In the genomic region with DNA sequence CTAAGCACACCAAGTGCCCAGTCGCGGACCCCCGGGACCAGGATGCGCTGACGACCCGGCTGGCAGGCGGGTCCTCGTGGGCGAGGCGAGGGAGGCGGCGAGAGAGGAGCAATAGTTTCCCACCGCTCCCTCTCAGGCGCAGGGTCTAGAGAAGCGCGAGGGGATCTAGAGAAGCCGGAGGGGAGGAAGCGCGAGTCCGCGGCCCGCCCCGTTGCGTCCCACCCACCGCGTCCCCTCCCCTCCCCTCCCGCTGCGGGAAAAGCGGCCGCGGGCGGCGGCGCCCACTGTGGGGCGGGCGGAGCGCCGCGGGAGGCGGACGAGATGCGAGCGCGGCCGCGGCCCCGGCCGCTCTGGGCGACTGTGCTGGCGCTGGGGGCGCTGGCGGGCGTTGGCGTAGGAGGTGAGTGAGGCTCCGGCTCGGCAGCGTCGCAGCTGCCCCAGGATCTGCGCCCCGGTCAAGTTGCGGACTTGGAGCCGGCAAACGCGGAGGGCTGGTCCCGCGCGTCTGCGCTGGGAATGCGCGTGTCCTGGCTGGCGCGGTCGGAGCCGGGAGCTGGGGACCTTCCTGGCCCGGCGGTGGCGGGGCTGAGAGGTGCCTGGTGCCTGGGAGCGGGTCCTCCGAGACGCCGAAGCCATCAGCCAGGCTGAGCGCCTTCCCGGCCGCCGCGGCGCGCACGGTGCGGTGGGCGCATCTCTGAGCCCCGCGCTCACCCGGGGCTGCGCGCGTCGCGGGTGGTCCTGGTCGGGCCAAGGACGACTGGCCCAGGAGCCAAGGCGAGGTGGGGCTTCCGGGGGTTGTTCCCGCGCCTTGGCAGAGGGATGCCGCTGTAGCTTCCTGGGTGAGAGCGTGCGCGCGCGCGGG, we compare ENCODE assay signal across 1 cellular context.
TF ChIP-seq lines count a peak whose summit lies in the region.

A gene (plus strand): TSS at position 287 of the 862 bp plus-strand sequence. CDS start 35 bp downstream, at position 322.

TF ChIP-seq in GM23338, 12 proteins besides CTCF, POLR2A, EP300 and RAD21 (continued from another document):
- TF ChIP-seq, protein P1, sequence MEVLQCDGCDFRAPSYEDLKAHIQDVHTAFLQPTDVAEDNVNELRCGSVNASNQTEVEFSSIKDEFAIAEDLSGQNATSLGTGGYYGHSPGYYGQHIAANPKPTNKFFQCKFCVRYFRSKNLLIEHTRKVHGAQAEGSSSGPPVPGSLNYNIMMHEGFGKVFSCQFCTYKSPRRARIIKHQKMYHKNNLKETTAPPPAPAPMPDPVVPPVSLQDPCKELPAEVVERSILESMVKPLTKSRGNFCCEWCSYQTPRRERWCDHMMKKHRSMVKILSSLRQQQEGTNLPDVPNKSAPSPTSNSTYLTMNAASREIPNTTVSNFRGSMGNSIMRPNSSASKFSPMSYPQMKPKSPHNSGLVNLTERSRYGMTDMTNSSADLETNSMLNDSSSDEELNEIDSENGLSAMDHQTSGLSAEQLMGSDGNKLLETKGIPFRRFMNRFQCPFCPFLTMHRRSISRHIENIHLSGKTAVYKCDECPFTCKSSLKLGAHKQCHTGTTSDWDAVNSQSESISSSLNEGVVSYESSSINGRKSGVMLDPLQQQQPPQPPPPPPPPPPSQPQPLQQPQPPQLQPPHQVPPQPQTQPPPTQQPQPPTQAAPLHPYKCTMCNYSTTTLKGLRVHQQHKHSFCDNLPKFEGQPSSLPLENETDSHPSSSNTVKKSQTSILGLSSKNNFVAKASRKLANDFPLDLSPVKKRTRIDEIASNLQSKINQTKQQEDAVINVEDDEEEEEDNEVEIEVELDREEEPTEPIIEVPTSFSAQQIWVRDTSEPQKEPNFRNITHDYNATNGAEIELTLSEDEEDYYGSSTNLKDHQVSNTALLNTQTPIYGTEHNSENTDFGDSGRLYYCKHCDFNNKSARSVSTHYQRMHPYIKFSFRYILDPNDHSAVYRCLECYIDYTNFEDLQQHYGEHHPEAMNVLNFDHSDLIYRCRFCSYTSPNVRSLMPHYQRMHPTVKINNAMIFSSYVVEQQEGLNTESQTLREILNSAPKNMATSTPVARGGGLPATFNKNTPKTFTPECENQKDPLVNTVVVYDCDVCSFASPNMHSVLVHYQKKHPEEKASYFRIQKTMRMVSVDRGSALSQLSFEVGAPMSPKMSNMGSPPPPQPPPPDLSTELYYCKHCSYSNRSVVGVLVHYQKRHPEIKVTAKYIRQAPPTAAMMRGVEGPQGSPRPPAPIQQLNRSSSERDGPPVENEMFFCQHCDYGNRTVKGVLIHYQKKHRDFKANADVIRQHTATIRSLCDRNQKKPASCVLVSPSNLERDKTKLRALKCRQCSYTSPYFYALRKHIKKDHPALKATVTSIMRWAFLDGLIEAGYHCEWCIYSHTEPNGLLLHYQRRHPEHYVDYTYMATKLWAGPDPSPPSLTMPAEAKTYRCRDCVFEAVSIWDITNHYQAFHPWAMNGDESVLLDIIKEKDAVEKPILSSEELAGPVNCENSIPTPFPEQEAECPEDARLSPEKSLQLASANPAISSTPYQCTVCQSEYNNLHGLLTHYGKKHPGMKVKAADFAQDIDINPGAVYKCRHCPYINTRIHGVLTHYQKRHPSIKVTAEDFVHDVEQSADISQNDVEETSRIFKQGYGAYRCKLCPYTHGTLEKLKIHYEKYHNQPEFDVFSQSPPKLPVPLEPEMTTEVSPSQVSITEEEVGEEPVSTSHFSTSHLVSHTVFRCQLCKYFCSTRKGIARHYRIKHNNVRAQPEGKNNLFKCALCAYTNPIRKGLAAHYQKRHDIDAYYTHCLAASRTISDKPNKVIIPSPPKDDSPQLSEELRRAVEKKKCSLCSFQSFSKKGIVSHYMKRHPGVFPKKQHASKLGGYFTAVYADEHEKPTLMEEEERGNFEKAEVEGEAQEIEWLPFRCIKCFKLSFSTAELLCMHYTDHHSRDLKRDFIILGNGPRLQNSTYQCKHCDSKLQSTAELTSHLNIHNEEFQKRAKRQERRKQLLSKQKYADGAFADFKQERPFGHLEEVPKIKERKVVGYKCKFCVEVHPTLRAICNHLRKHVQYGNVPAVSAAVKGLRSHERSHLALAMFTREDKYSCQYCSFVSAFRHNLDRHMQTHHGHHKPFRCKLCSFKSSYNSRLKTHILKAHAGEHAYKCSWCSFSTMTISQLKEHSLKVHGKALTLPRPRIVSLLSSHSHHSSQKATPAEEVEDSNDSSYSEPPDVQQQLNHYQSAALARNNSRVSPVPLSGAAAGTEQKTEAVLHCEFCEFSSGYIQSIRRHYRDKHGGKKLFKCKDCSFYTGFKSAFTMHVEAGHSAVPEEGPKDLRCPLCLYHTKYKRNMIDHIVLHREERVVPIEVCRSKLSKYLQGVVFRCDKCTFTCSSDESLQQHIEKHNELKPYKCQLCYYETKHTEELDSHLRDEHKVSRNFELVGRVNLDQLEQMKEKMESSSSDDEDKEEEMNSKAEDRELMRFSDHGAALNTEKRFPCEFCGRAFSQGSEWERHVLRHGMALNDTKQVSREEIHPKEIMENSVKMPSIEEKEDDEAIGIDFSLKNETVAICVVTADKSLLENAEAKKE (CRISPR knock-in tag; IDR thresholded peaks at IDR 0.05): no peak
- TF ChIP-seq ZNF331 (CRISPR knock-in tag; IDR thresholded peaks at IDR 0.05; ENCODE audit: low read depth) (no peak), ZNF114 (CRISPR knock-in tag; IDR thresholded peaks at IDR 0.05) (no peak), EZH2 (IDR thresholded peaks at IDR 0.05; ENCODE audit: low read depth, unreplicated experiment) (no peak), CREB1 (CRISPR knock-in tag; IDR thresholded peaks at IDR 0.05; ENCODE audit: low read depth) (peak; percentile 33; the same call in 1 of the 2 replicates), STAT1 (IDR thresholded peaks at IDR 0.05; ENCODE audit: unreplicated experiment) (no peak)
